Comparison of ENCODE assay signal across 8 cellular contexts in the genomic region with DNA sequence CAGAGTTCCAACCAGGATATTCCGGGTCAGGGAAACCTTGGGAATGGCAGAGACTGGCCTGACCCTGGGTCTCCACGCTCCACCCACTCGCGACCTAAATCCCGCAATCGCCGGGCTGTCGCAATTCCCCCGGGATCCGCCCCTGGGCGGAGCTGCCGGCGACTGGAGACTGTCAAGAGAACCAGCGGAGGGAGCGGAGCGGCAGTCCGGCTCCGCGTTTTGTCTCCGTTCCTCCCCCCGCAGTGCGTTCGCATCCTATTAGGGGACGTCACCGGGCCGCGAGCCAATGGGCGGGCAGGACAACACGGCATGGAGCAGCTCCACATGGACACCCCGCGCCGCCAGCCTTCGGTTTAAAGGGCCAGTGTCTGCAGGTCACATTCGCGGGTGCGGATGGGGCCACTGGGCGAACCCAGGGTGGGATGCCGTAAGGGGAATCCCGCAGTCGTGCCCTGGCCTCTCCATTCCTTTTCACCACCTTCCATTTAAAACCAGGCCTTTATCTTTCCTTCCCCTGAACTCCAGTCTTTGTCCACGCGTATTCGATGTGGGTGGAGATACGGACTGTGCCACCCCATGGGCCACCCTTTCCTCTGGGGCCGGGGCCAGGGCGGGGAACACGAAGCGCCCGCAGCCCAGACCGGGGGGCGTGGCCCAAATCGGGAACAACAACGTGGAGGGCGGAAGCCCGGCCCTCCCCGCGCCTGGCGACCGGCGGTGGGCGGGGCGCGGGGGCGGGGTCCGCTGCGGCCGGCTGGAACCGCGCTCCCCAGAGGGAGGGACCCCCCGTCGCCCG.
DNase-seq lines count a peak whose midpoint lies in the region; ATAC-seq lines count a peak whose summit lies in the region.

No MANE protein-coding gene starts in this region.

- peak; percentile 100 for DNase-seq in ACHN
- DNase-seq in NCI-H345 (lab: John Stamatoyannopoulos, UW), result peak; percentile 98
- peak; percentile 100 for DNase-seq in activated CD4-positive, CD25-positive, alpha-beta regulatory T cell treated with anti-CD3 and anti-CD28 coated beads, Interleukin-2, amount 50 U/mL, for 16 hours (ENCODE audit: low read depth, low spot score)
- DNase-seq in central memory CD8-positive, alpha-beta T cell (ENCODE audit: low spot score in 2 of 2), result peak; percentile 98 to 99
- DNase-seq in inferior parietal cortex (ENCODE audit: extremely low spot score), result peak; percentile 98
- DNase-seq in smooth muscle cell of the brain vasculature (ENCODE audit: low read depth, low spot score), result peak; percentile 99

- H3K9me3 Mint-ChIP-seq in central memory CD8-positive, alpha-beta T cell, result no peaks in the 10 kb centered on the region

- H3K27ac Mint-ChIP-seq in central memory CD8-positive, alpha-beta T cell (ENCODE audit: low read depth), result peak overlapping the region; percentile 97

- peak overlapping the region; percentile 99 for H3K4me3 Mint-ChIP-seq in central memory CD8-positive, alpha-beta T cell

- in situ Hi-C loops in ACHN (cut with HindIII; ENCODE audit: low pct_ligation_motif_present, low pct_unique_long_range_greater_than_20kb, low sequenced_read_pairs), result no loop called here

- no peaks in the 10 kb centered on the region for H3K27me3 Mint-ChIP-seq in central memory CD8-positive, alpha-beta T cell

- H3K4me1 Mint-ChIP-seq in central memory CD8-positive, alpha-beta T cell, result peaks cover 43% of the 10 kb centered on the region

- H3K36me3 Mint-ChIP-seq in central memory CD8-positive, alpha-beta T cell (ENCODE audit: insufficient read depth), result peaks cover 30% of the 10 kb centered on the region

- peak; percentile 52 for ATAC-seq in GM18909 (IDR thresholded peaks at IDR 0.05; ENCODE audit: poor library complexity, unreplicated experiment)
- peak; percentile 53 for ATAC-seq in HG03175 (IDR thresholded peaks at IDR 0.05; ENCODE audit: unreplicated experiment)
- peak; percentile 68 for ATAC-seq in central memory CD8-positive, alpha-beta T cell (replicated peaks; ENCODE audit: extremely low read depth, poor library complexity, severe bottlenecking)

Comparison
In these comparisons a context has a peak if more than half of its experiments do, and no peak if none do; other contexts are left out.
1. Peak in every context shown above with its lines: DNase-seq and ATAC-seq.